In genomic region chr12:130549361-130549760, GRCh38 we compare ENCODE assay signal across 3 cellular contexts.
"Had no signal": no experiment of that assay in that cellular context is flagged by ENCODE, and none has a peak within 500 bp of the region (broad histone marks: within the 10 kb centered on the region; RNA-seq: fewer than 3 reads in every experiment).

No MANE protein-coding gene starts in this region.

- DNase-seq: GDM1, GF-D8 had no signal

- H3K4me3 ChIP-seq: GM12878 had no signal

- ATAC-seq: GM12878 had no signal
